Comparison of ENCODE assay signal across 8 cellular contexts in genomic region chr1:21294266-21295058, GRCh38. TPM values are rescaled to one million over a fixed set of nuclear protein-coding genes. Genes with fewer than 3 reads are reported as not detected.
A peak's percentile ranks its signal among the peaks of the same experiment; 100 is the strongest.
DNase-seq lines count a peak whose midpoint lies in the region; ATAC-seq and TF ChIP-seq lines count a peak whose summit lies in the region.

No MANE protein-coding gene starts in this region.

- in situ Hi-C loops in Caki2 (cut with HindIII; ENCODE audit: low pct_unique_long_range_greater_than_20kb, low sequenced_read_pairs), result no loop called here

- H3K27ac ChIP-seq in KOPT-K1 (ENCODE audit: low read depth, low read length, poor library complexity, severe bottlenecking), result peak overlapping the region; percentile 68

- ATAC-seq in GM21528 (IDR thresholded peaks at IDR 0.05; ENCODE audit: low FRiP score, unreplicated experiment) (peak; percentile 70), SK-N-SH treated with all-trans-retinoic acid at 6 μM for 48 hours (no peak)

- DNase-seq in Caki2 (ENCODE audit: low read depth), result peak; percentile 91
- peak; percentile 73 for DNase-seq in activated CD8-positive, alpha-beta memory T cell treated with anti-CD3 and anti-CD28 coated beads, Interleukin-2, amount 50 U/mL, for 24 hours (ENCODE audit: extremely low read depth)
- DNase-seq in cardiac septum (ENCODE audit: low spot score), result peak; percentile 84
- DNase-seq in stimulated activated CD4-positive, alpha-beta T cell treated with anti-CD3 and anti-CD28 coated beads, TNF-alpha, amount 100 ng/mL, for 4 hours (ENCODE audit: low read depth in 3 of 3), result peak; percentile 52 to 80 (median 61)
- no peak for DNase-seq in hepatic stellate cell (ENCODE audit: low spot score)

- no peaks in the 10 kb centered on the region for H3K36me3 ChIP-seq in KOPT-K1 (ENCODE audit: insufficient read depth, low read length)

- intact Hi-C loops in cardiac septum (cut with DNase I), result loop anchor here (5.0 kb wide), 1 partner anchor 73 kb away; no protein-coding TSS in a partner anchor

- no peaks in the 10 kb centered on the region for H3K9me3 ChIP-seq in KOPT-K1 (ENCODE audit: insufficient read depth, low read length, poor library complexity, severe bottlenecking)

TF ChIP-seq in SK-N-SH treated with all-trans-retinoic acid at 6 μM for 48 hours, 23 proteins besides CTCF, POLR2A, EP300 and RAD21:
- TF ChIP-seq CSDC2 (CRISPR knock-in tag; IDR thresholded peaks at IDR 0.05), result no peak
- no peak for TF ChIP-seq PPARA (CRISPR knock-in tag; IDR thresholded peaks at IDR 0.05; ENCODE audit: borderline replicate concordance)
- no peak for TF ChIP-seq GLIS3 (CRISPR knock-in tag; IDR thresholded peaks at IDR 0.05)
- TF ChIP-seq SNAI2 (CRISPR knock-in tag; IDR thresholded peaks at IDR 0.05), result no peak
- TF ChIP-seq ISL1 (CRISPR knock-in tag; IDR thresholded peaks at IDR 0.05), result no peak
- no peak for TF ChIP-seq ZNF565 (CRISPR knock-in tag; conservative IDR thresholded peaks at IDR 0.05; ENCODE audit: low read depth)
- TF ChIP-seq ZC3H10 (CRISPR knock-in tag; IDR thresholded peaks at IDR 0.05), result no peak
- TF ChIP-seq TSHZ2 (CRISPR knock-in tag; IDR thresholded peaks at IDR 0.05), result no peak
- no peak for TF ChIP-seq OSR1 (CRISPR knock-in tag; IDR thresholded peaks at IDR 0.05)
- TF ChIP-seq BACH2 (CRISPR knock-in tag; IDR thresholded peaks at IDR 0.05; ENCODE audit: borderline replicate concordance), result no peak
- TF ChIP-seq, protein P1, sequence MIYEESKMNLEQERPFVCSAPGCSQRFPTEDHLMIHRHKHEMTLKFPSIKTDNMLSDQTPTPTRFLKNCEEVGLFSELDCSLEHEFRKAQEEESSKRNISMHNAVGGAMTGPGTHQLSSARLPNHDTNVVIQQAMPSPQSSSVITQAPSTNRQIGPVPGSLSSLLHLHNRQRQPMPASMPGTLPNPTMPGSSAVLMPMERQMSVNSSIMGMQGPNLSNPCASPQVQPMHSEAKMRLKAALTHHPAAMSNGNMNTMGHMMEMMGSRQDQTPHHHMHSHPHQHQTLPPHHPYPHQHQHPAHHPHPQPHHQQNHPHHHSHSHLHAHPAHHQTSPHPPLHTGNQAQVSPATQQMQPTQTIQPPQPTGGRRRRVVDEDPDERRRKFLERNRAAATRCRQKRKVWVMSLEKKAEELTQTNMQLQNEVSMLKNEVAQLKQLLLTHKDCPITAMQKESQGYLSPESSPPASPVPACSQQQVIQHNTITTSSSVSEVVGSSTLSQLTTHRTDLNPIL (CRISPR knock-in tag; IDR thresholded peaks at IDR 0.05; ENCODE audit: low read depth), result no peak
- TF ChIP-seq ZNF8 (CRISPR knock-in tag; IDR thresholded peaks at IDR 0.05), result no peak
- no peak for TF ChIP-seq RARB (CRISPR knock-in tag; IDR thresholded peaks at IDR 0.05)

RNA-seq across cellular contexts. Expression of gene ECE1, which starts 4.2 kb away (rescaled TPM):
- total RNA-seq in Caki2 (2014; rRNA removed; shearing (Covaris generic); ENCODE audit: low replicate concordance), result 79.6 and 82.8 TPM in 2 replicates
- 55.8 TPM for total RNA-seq in cardiac septum
